1 cellular context compared by ENCODE assay signal in the genomic region with DNA sequence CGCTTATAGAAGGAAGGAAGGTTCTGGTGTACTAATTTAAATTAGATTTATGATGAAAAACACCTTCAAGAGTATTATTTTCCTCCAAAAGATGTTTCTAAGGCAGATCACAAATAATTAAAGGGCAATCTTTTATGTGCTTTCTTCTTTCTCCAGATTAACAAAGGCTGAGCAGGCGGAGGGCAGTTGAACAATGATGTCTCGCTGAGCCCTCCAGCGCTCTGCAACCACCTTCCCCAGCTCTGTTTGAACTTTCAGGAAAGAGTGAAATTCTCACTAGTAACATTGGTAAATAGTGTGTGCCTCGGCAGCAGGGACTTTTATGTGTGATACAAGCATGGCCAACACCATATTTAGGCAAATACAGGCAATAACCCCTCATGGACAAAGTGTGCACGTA.
TF ChIP-seq lines count a peak whose summit lies in the region.

No MANE protein-coding gene starts in this region.

TF ChIP-seq in GM23338, 12 proteins besides CTCF, POLR2A, EP300 and RAD21 (continued from another document):
- TF ChIP-seq EZH2 (IDR thresholded peaks at IDR 0.05; ENCODE audit: low read depth, unreplicated experiment) (no peak), EZH2phosphoT487 (IDR thresholded peaks at IDR 0.05; ENCODE audit: unreplicated experiment) (no peak), REST (IDR thresholded peaks at IDR 0.05; ENCODE audit: unreplicated experiment) (no peak), NANOG (IDR thresholded peaks at IDR 0.05; ENCODE audit: borderline replicate concordance) (no peak), STAT1 (IDR thresholded peaks at IDR 0.05; ENCODE audit: unreplicated experiment) (no peak), ZNF331 (CRISPR knock-in tag; IDR thresholded peaks at IDR 0.05; ENCODE audit: low read depth) (no peak), ZNF114 (CRISPR knock-in tag; IDR thresholded peaks at IDR 0.05) (no peak), POLR2AphosphoS5 (IDR thresholded peaks at IDR 0.05; ENCODE audit: low read depth) (no peak)
- TF ChIP-seq, protein P1, sequence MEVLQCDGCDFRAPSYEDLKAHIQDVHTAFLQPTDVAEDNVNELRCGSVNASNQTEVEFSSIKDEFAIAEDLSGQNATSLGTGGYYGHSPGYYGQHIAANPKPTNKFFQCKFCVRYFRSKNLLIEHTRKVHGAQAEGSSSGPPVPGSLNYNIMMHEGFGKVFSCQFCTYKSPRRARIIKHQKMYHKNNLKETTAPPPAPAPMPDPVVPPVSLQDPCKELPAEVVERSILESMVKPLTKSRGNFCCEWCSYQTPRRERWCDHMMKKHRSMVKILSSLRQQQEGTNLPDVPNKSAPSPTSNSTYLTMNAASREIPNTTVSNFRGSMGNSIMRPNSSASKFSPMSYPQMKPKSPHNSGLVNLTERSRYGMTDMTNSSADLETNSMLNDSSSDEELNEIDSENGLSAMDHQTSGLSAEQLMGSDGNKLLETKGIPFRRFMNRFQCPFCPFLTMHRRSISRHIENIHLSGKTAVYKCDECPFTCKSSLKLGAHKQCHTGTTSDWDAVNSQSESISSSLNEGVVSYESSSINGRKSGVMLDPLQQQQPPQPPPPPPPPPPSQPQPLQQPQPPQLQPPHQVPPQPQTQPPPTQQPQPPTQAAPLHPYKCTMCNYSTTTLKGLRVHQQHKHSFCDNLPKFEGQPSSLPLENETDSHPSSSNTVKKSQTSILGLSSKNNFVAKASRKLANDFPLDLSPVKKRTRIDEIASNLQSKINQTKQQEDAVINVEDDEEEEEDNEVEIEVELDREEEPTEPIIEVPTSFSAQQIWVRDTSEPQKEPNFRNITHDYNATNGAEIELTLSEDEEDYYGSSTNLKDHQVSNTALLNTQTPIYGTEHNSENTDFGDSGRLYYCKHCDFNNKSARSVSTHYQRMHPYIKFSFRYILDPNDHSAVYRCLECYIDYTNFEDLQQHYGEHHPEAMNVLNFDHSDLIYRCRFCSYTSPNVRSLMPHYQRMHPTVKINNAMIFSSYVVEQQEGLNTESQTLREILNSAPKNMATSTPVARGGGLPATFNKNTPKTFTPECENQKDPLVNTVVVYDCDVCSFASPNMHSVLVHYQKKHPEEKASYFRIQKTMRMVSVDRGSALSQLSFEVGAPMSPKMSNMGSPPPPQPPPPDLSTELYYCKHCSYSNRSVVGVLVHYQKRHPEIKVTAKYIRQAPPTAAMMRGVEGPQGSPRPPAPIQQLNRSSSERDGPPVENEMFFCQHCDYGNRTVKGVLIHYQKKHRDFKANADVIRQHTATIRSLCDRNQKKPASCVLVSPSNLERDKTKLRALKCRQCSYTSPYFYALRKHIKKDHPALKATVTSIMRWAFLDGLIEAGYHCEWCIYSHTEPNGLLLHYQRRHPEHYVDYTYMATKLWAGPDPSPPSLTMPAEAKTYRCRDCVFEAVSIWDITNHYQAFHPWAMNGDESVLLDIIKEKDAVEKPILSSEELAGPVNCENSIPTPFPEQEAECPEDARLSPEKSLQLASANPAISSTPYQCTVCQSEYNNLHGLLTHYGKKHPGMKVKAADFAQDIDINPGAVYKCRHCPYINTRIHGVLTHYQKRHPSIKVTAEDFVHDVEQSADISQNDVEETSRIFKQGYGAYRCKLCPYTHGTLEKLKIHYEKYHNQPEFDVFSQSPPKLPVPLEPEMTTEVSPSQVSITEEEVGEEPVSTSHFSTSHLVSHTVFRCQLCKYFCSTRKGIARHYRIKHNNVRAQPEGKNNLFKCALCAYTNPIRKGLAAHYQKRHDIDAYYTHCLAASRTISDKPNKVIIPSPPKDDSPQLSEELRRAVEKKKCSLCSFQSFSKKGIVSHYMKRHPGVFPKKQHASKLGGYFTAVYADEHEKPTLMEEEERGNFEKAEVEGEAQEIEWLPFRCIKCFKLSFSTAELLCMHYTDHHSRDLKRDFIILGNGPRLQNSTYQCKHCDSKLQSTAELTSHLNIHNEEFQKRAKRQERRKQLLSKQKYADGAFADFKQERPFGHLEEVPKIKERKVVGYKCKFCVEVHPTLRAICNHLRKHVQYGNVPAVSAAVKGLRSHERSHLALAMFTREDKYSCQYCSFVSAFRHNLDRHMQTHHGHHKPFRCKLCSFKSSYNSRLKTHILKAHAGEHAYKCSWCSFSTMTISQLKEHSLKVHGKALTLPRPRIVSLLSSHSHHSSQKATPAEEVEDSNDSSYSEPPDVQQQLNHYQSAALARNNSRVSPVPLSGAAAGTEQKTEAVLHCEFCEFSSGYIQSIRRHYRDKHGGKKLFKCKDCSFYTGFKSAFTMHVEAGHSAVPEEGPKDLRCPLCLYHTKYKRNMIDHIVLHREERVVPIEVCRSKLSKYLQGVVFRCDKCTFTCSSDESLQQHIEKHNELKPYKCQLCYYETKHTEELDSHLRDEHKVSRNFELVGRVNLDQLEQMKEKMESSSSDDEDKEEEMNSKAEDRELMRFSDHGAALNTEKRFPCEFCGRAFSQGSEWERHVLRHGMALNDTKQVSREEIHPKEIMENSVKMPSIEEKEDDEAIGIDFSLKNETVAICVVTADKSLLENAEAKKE (CRISPR knock-in tag; IDR thresholded peaks at IDR 0.05): no peak
